ENCODE assay signal across 9 cellular contexts in the genomic region with DNA sequence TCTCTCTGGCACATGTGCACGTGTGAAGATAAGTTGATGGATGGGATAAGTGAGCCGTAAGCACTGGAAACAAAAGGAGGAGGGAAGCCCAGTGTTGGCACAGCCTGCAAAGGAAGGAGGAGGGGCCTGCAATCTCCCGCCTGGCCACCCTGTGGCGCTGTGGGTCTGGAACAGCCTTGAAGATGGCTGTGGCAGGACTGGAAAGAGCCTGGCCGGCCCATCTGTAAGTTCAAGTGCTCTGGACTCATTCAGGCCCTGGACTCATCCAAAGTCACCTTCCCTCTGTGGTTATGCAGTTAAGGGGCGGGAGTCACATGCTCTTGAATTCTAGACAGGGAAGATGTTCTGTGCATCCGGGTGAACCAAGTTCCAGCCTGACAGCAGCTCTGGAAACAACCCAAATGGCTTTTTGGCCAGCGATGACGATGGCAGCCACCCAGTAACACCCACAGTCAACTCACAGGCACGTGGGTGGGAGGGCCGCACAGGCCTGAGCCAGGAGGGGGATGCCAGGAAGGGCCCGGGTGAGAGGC. TPM values are rescaled to one million over a fixed set of nuclear protein-coding genes. Genes with fewer than 3 reads are reported as not detected.
DNase-seq lines count a peak whose midpoint lies in the region; ATAC-seq, FAIRE-seq and TF ChIP-seq lines count a peak whose summit lies in the region.
"Had no signal": no experiment of that assay in that cellular context is flagged by ENCODE, and none has a peak within 500 bp of the region (broad histone marks: within the 10 kb centered on the region; RNA-seq: fewer than 3 reads in every experiment).

No MANE protein-coding gene starts in this region.

- TF ChIP-seq POLR2A in K562 (conservative IDR thresholded peaks at IDR 0.05), result no peak
- TF ChIP-seq POLR2A in spleen (IDR thresholded peaks at IDR 0.05), result no peak

- WGBS in K562 (ENCODE audit: insufficient coverage, low coverage, missing lambda C conversion rate), result 64% methylated on average over 9 of the region's 12 CpGs
- 72 to 86% (median 78%) methylated on average over 9 to 12 of the region's 12 CpGs for WGBS in spleen, 5 donors

- H3K4me3 Mint-ChIP-seq in activated CD4-positive, alpha-beta T cell treated with anti-CD3 and anti-CD28 coated beads, Interleukin-2, amount 10 ng/mL, durations not matched to agents 7 days and 5 days, result no peak overlapping the region

- peaks cover 38% of the 10 kb centered on the region for H3K36me3 Mint-ChIP-seq in activated CD4-positive, alpha-beta T cell treated with anti-CD3 and anti-CD28 coated beads, Interleukin-2, amount 10 ng/mL, durations not matched to agents 7 days and 5 days (ENCODE audit: low read depth)

- FAIRE-seq in K562 (lab: Jason Lieb, UNC), result no peak
- FAIRE-seq: endometrium had no signal

- H4K20me1 ChIP-seq in K562 (replicated peaks; ENCODE audit: control insufficient read depth, insufficient read depth, low read length), result no peaks in the 10 kb centered on the region

- intact Hi-C loops in K562 (cut with micrococcal nuclease), result no loop called here
- intact Hi-C loops in spleen (cut with DNase I; ENCODE audit: low total_unique reads), result loop anchor here (5.0 kb wide), 1 partner anchor 221 kb away; no protein-coding TSS in a partner anchor

- peaks cover 29% of the 10 kb centered on the region for H3K9me3 Mint-ChIP-seq in activated CD4-positive, alpha-beta T cell treated with anti-CD3 and anti-CD28 coated beads, Interleukin-2, amount 10 ng/mL, durations not matched to agents 7 days and 5 days

- H3K4me1 ChIP-seq in K562 (replicated peaks in 1 of 2; ENCODE audit: control insufficient read depth in 2 of 2, insufficient read depth in 2 of 2, low read length in 2 of 2) (peaks cover 0 to 10% of the 10 kb centered on the region in 2 experiments; a peak in 1 of 5 replicates), spleen (peaks cover 0 to 33% (median 5%) of the 10 kb centered on the region in 6 donors)

- H3K27ac Mint-ChIP-seq in activated CD4-positive, alpha-beta T cell treated with anti-CD3 and anti-CD28 coated beads, Interleukin-2, amount 10 ng/mL, durations not matched to agents 7 days and 5 days, result no peak overlapping the region

- no peaks in the 10 kb centered on the region for H3K9me1 ChIP-seq in K562 (ENCODE audit: control insufficient read depth, insufficient read depth, low read length)

- H3K4me3 ChIP-seq in K562 (no peak overlapping the region), spleen (no peak overlapping the region)

- TF ChIP-seq CTCF in K562 (IDR thresholded peaks at IDR 0.05 in 2 of 3, conservative IDR thresholded peaks at IDR 0.05 in 1 of 3; ENCODE audit: insufficient read depth in 2 of 3, low read depth in 1 of 3, low read length in 3 of 3) (peak; percentile 58 to 73 (median 69)), spleen (IDR thresholded peaks at IDR 0.05 in 8 of 11, conservative IDR thresholded peaks at IDR 0.05 in 3 of 11) (peak in 10 of 11 experiments; percentile 27 to 78 (median 62))

- H3K4me2 ChIP-seq in K562 (ENCODE audit: insufficient read depth, low read length), result no peak overlapping the region

- H3K27ac ChIP-seq in K562 (ENCODE audit: extremely low read depth, low read depth, low read length), result no peak overlapping the region
- peak overlapping the region in 2 of 8 donors; percentile 56 to 65 for H3K27ac ChIP-seq in spleen

- peak in 1 of 2 experiments; percentile 63; a peak in 2 of 4 replicates for TF ChIP-seq RAD21 in K562 (CRISPR knock-in tag; conservative IDR thresholded peaks at IDR 0.05 in 1 of 2, IDR thresholded peaks at IDR 0.05 in 1 of 2)

- TF ChIP-seq EP300 in K562 (IDR thresholded peaks at IDR 0.05; ENCODE audit: low read length), result no peak

- ATAC-seq in K562 (peak; percentile 83), GM21423 (IDR thresholded peaks at IDR 0.05; ENCODE audit: unreplicated experiment) (no peak), HG02852 (IDR thresholded peaks at IDR 0.05; ENCODE audit: unreplicated experiment) (no peak)

- no peaks in the 10 kb centered on the region; the same call in 2 of the 3 replicates for H3K36me3 ChIP-seq in K562 (ENCODE audit: control insufficient read depth, insufficient read depth, low read length)
- H3K36me3 ChIP-seq in spleen, result peaks cover 0 to 66% (median 11%) of the 10 kb centered on the region in 6 donors

- BruUV-seq in K562 (replicated peaks; lab: Mats Ljungman, UMichigan), result no TSS peak

- no peaks in the 10 kb centered on the region for H3K27me3 ChIP-seq in K562 (ENCODE audit: control insufficient read depth in 2 of 2, insufficient read depth in 2 of 2, low read length in 2 of 2)
- H3K27me3 ChIP-seq in spleen (replicated peaks in 1 of 7), result no peaks in the 10 kb centered on the region

- no peak overlapping the region for H2AFZ ChIP-seq in K562 (ENCODE audit: low read depth, low read length)

- H3K9me3 ChIP-seq in K562 (replicated peaks; ENCODE audit: control insufficient read depth, insufficient read depth, low read depth, low read length) (no peaks in the 10 kb centered on the region), spleen (peaks cover 5 to 42% (median 28%) of the 10 kb centered on the region in 8 donors)

- in situ Hi-C loops in K562 (cut with MboI), result no loop called here

- CTCF ChIA-PET in activated CD4-positive, alpha-beta T cell treated with anti-CD3 and anti-CD28 coated beads, Interleukin-2, amount 10 ng/mL, durations not matched to agents 7 days and 5 days (lab: Charles Lee), result no interaction called here
- CTCF ChIA-PET in K562 (lab: Yijun Ruan, JAX; ENCODE audit: low intra/inter-chr PET ratio), result no interaction called here

- POLR2A ChIA-PET in activated CD4-positive, alpha-beta T cell treated with anti-CD3 and anti-CD28 coated beads, Interleukin-2, amount 10 ng/mL, durations not matched to agents 7 days and 5 days (lab: Charles Lee), result no interaction called here
- POLR2A ChIA-PET in K562 (lab: Yijun Ruan, JAX), result no interaction called here

- no peaks in the 10 kb centered on the region for H3K4me1 Mint-ChIP-seq in activated CD4-positive, alpha-beta T cell treated with anti-CD3 and anti-CD28 coated beads, Interleukin-2, amount 10 ng/mL, durations not matched to agents 7 days and 5 days

- H3K79me2 ChIP-seq in K562 (ENCODE audit: control insufficient read depth, insufficient read depth, low read length), result no peaks in the 10 kb centered on the region

- H3K9ac ChIP-seq in K562 (ENCODE audit: insufficient read depth in 1 of 2, low read depth in 2 of 2, low read length in 2 of 2), result no peak overlapping the region

- peak; percentile 14 for DNase-seq in activated CD4-positive, alpha-beta T cell treated with anti-CD3 and anti-CD28 coated beads, Interleukin-2, amount 10 ng/mL, durations not matched to agents 7 days and 5 days
- no peak for DNase-seq in activated CD4-positive, alpha-beta T cell treated with anti-CD3 and anti-CD28 coated beads for 4 hours
- DNase-seq in NCI-H1694 treated with DMSO at 0.1 percent for 48 hours (lab: John Stamatoyannopoulos, UW) (peak; percentile 52), K562 (ENCODE audit: extremely low read depth in 1 of 4, low spot score in 3 of 4) (peak; percentile 41 to 54 (median 50)), iPS DF 19.7 (ENCODE audit: low read depth, low spot score) (peak; percentile 9), spleen (peak; percentile 83)

- H3K27me3 Mint-ChIP-seq in activated CD4-positive, alpha-beta T cell treated with anti-CD3 and anti-CD28 coated beads, Interleukin-2, amount 10 ng/mL, durations not matched to agents 7 days and 5 days, result no peaks in the 10 kb centered on the region

TF ChIP-seq in K562, 482 proteins besides CTCF, POLR2A, EP300 and RAD21:
- TF ChIP-seq SOX6 (IDR thresholded peaks at IDR 0.05) (no peak), ZNF780A (CRISPR knock-in tag; IDR thresholded peaks at IDR 0.05) (no peak), SMC3 (conservative IDR thresholded peaks at IDR 0.05; ENCODE audit: insufficient read depth, low read depth, low read length) (peak; percentile 33; the same call in 1 of the 2 replicates), GATAD2B (IDR thresholded peaks at IDR 0.05; ENCODE audit: borderline replicate concordance) (no peak)

RNA-seq across cellular contexts. Expression of gene CHGA, which starts 50.4 kb away (rescaled TPM):
- not detected for total RNA-seq in activated CD4-positive, alpha-beta T cell treated with anti-CD3 and anti-CD28 coated beads, Interleukin-2, amount 10 ng/mL, durations not matched to agents 7 days and 5 days
- total RNA-seq in K562 (2011; cell fraction: chromatin; rRNA removed; ENCODE audit: low replicate concordance), result not detected in 2 replicates
- total RNA-seq in K562 (2011; cell fraction: nucleolus; rRNA removed), result not detected in 2 replicates
- not detected in 2 replicates for total RNA-seq in K562 (2011; cell fraction: nucleoplasm; rRNA removed)
- total RNA-seq in K562 (2014; rRNA removed), result not detected in 2 replicates
- total RNA-seq in K562 (2014; rRNA removed; fragmentation: Illumina TruSeq; extraction: Trizol), result not detected in 2 replicates
- not detected in 2 replicates for total RNA-seq in K562 (2015; rRNA removed; fragmentation: Illumina TruSeq; extraction: Trizol)
- 0.20 TPM in 1 of 2 replicates, not detected in the other for total RNA-seq in K562 (2021)
- polyA plus RNA-seq in K562 (2011; rRNA removed), result not detected in 2 replicates
- not detected in 2 replicates for polyA plus RNA-seq in K562 (2011; cell fraction: cytosol; rRNA removed)
- not detected in 2 replicates for polyA plus RNA-seq in K562 (2011; cell fraction: nucleus; rRNA removed)
- polyA plus RNA-seq in K562 (2012), result not detected in 2 replicates
- polyA plus RNA-seq in K562 (2014; fragmentation: Illumina TruSeq; extraction: Trizol), result not detected in 2 replicates
- polyA plus RNA-seq in K562 (2014; fragmentation: Nextera tagmentation; extraction: Ambion mirVana), result not detected
- polyA plus RNA-seq in K562 (2014; rRNA removed), result not detected in 2 replicates
- polyA minus RNA-seq in K562 (2011; rRNA and poly(A)+ RNA removed), result not detected in 2 replicates
- polyA minus RNA-seq in K562 (2011; cell fraction: cytosol; rRNA and poly(A)+ RNA removed), result not detected in 2 replicates
- not detected in 2 replicates for polyA minus RNA-seq in K562 (2011; cell fraction: nucleus; rRNA and poly(A)+ RNA removed)
- not detected for total RNA-seq in spleen
- under 1 TPM in 2 of 3 donors, not detected in 1; 0.09 to 0.20 TPM for polyA plus RNA-seq in spleen

Comparison
In these comparisons a context has a peak if more than half of its experiments do, and no peak if none do; other contexts are left out.
1. DNase-seq: peak in activated CD4-positive, alpha-beta T cell treated with anti-CD3 and anti-CD28 coated beads, Interleukin-2, amount 10 ng/mL, durations not matched to agents 7 days and 5 days (single experiment), NCI-H1694 treated with DMSO at 0.1 percent for 48 hours (single experiment), K562 (4 of 4), iPS DF 19.7 (single experiment) and spleen (single experiment); none in activated CD4-positive, alpha-beta T cell treated with anti-CD3 and anti-CD28 coated beads for 4 hours (0 of 2).